In genomic region chr19:45391346-45391745, GRCh38 we compare ENCODE assay signal across 13 cellular contexts. TPM values are rescaled to one million over a fixed set of nuclear protein-coding genes. Genes with fewer than 3 reads are reported as not detected.
DNase-seq lines count a peak whose midpoint lies in the region; ATAC-seq and TF ChIP-seq lines count a peak whose summit lies in the region.
"Had no signal": no experiment of that assay in that cellular context is flagged by ENCODE, and none has a peak within 500 bp of the region (broad histone marks: within the 10 kb centered on the region; RNA-seq: fewer than 3 reads in every experiment).

No MANE protein-coding gene starts in this region.

- H3K4me1 Mint-ChIP-seq in HFFc6 (ENCODE audit: low read depth) = peaks cover 6% of the 10 kb centered on the region; the same call in 1 of the 2 replicates

- TF ChIP-seq CTCF in HEK293 (tag by site-specific recombination; IDR thresholded peaks at IDR 0.05) (no peak), RWPE2 (IDR thresholded peaks at IDR 0.05; ENCODE audit: poor library complexity, severe bottlenecking) (no peak), HFFc6 (IDR thresholded peaks at IDR 0.05) (no peak)

- no peaks in the 10 kb centered on the region; the same call in 1 of the 2 replicates for H3K27me3 Mint-ChIP-seq in HFFc6 (ENCODE audit: insufficient read depth)

- H3K9me3 ChIP-seq in HEK293 (ENCODE audit: control insufficient read depth, insufficient read depth, low read depth, low read length) = no peaks in the 10 kb centered on the region
- no peaks in the 10 kb centered on the region for H3K9me3 ChIP-seq in RWPE2 (ENCODE audit: severe bottlenecking)

- CTCF ChIA-PET in HEK293 (lab: Yijun Ruan, JAX) = interaction anchor here (0.6 to 3.0 kb wide), 4 partner anchors 11 to 246 kb away, joined by 4 to 28 read pairs (median 6); no protein-coding TSS in a partner anchor

- H3K36me3 Mint-ChIP-seq in HFFc6 (ENCODE audit: low read depth) = no peaks in the 10 kb centered on the region

- ATAC-seq in RWPE2 (ENCODE audit: low read depth) = peak; percentile 52
- peak; percentile 70 for ATAC-seq in left colon
- ATAC-seq in GM19324 (IDR thresholded peaks at IDR 0.05; ENCODE audit: low FRiP score, unreplicated experiment) = no peak

- H3K4me3 ChIP-seq in HEK293 (ENCODE audit: low read depth, low read length) (no peak overlapping the region), RWPE2 (ENCODE audit: severe bottlenecking) (no peak overlapping the region)

- no peaks in the 10 kb centered on the region for H3K4me1 ChIP-seq in HEK293 (ENCODE audit: control insufficient read depth, insufficient read depth, low read length)
- no peaks in the 10 kb centered on the region for H3K4me1 ChIP-seq in RWPE2 (ENCODE audit: insufficient read depth, poor library complexity, severe bottlenecking)

- POLR2A ChIA-PET in HEK293 (lab: Yijun Ruan, JAX) = interaction anchor here (1.3 kb wide), 1 partner anchor 12 kb away, joined by 3 read pairs; no protein-coding TSS in a partner anchor

- DNase-seq in DMS 273 (lab: John Stamatoyannopoulos, UW; ENCODE audit: unreplicated experiment) = peak; percentile 72
- no peak for DNase-seq in DMS 273 treated with DMSO at 0.1 percent for 48 hours (lab: John Stamatoyannopoulos, UW)
- no peak for DNase-seq in RWPE2 (ENCODE audit: low spot score)
- no peak for DNase-seq in left colon
- DNase-seq in HFFc6 = no peak
- no peak for DNase-seq in activated naive CD4-positive, alpha-beta T cell treated with Interleukin-2 at 50 U/mL for 16 hours
- DNase-seq: amygdala; effector memory CD4-positive, alpha-beta T cell; hypothalamus; NCI-H1417 had no signal

- H3K27ac Mint-ChIP-seq in HFFc6 = no peak overlapping the region

- H3K4me3 Mint-ChIP-seq in HFFc6 = no peak overlapping the region

- H3K36me3 ChIP-seq in HEK293 (ENCODE audit: control insufficient read depth in 2 of 2, insufficient read depth in 1 of 2, low read length in 2 of 2) = no peaks in the 10 kb centered on the region; a peak in 1 of 3 replicates
- peaks cover 70% of the 10 kb centered on the region for H3K36me3 ChIP-seq in RWPE2 (ENCODE audit: low read depth)

- H3K27ac ChIP-seq in HEK293 (ENCODE audit: extremely low read depth, low read depth, low read length) (no peak overlapping the region), RWPE2 (ENCODE audit: poor library complexity, severe bottlenecking) (no peak overlapping the region)

- no peaks in the 10 kb centered on the region for H3K27me3 ChIP-seq in RWPE2 (ENCODE audit: insufficient read depth, poor library complexity, severe bottlenecking)

- intact Hi-C loops in left colon (cut with DNase I, micrococcal nuclease) = no loop called here

- H3K9me3 Mint-ChIP-seq in HFFc6 = no peaks in the 10 kb centered on the region

TF ChIP-seq in HEK293, 187 proteins besides CTCF, POLR2A, EP300 and RAD21:
- TF ChIP-seq ZSCAN30 (tag by site-specific recombination; IDR thresholded peaks at IDR 0.05) (peak; percentile 85), PRDM1 (tag by site-specific recombination; IDR thresholded peaks at IDR 0.05) (peak; percentile 43; the same call in 1 of the 2 replicates), ZBTB17 (tag by site-specific recombination; IDR thresholded peaks at IDR 0.05) (peak; percentile 92), ZBTB20 (tag by site-specific recombination; IDR thresholded peaks at IDR 0.05) (peak; percentile 54), ZNF335 (tag by site-specific recombination; conservative IDR thresholded peaks at IDR 0.05) (peak; percentile 95), ZNF76 (tag by site-specific recombination; IDR thresholded peaks at IDR 0.05; ENCODE audit: borderline replicate concordance, low read depth) (peak; percentile 74; the same call in 1 of the 2 replicates)
- TF ChIP-seq, protein P1, sequence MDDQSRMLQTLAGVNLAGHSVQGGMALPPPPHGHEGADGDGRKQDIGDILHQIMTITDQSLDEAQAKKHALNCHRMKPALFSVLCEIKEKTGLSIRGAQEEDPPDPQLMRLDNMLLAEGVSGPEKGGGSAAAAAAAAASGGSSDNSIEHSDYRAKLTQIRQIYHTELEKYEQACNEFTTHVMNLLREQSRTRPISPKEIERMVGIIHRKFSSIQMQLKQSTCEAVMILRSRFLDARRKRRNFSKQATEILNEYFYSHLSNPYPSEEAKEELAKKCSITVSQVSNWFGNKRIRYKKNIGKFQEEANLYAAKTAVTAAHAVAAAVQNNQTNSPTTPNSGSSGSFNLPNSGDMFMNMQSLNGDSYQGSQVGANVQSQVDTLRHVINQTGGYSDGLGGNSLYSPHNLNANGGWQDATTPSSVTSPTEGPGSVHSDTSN (CRISPR knock-in tag; IDR thresholded peaks at IDR 0.05) = no peak
- TF ChIP-seq, protein P2, sequence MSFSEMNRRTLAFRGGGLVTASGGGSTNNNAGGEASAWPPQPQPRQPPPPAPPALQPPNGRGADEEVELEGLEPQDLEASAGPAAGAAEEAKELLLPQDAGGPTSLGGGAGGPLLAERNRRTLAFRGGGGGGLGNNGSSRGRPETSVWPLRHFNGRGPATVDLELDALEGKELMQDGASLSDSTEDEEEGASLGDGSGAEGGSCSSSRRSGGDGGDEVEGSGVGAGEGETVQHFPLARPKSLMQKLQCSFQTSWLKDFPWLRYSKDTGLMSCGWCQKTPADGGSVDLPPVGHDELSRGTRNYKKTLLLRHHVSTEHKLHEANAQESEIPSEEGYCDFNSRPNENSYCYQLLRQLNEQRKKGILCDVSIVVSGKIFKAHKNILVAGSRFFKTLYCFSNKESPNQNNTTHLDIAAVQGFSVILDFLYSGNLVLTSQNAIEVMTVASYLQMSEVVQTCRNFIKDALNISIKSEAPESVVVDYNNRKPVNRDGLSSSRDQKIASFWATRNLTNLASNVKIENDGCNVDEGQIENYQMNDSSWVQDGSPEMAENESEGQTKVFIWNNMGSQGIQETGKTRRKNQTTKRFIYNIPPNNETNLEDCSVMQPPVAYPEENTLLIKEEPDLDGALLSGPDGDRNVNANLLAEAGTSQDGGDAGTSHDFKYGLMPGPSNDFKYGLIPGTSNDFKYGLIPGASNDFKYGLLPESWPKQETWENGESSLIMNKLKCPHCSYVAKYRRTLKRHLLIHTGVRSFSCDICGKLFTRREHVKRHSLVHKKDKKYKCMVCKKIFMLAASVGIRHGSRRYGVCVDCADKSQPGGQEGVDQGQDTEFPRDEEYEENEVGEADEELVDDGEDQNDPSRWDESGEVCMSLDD (tag by site-specific recombination; IDR thresholded peaks at IDR 0.05) = no peak

RNA-seq across cellular contexts. Expression of gene PPP1R13L, which starts 13.5 kb away (rescaled TPM):
- 10 to 100 TPM; 34.1 to 35.0 TPM for total RNA-seq in left colon
- total RNA-seq in HFFc6 (2021; fragmentation: NEBNext Ultra II Directional; extraction: Animal tissue kit (Norgen Biotek cat#: 25700)) = 10 to 100 TPM; 10.2 to 24.7 (median 22.2) TPM

RNA-seq across cellular contexts. Expression of gene POLR1G, which starts 15.1 kb away (rescaled TPM):
- total RNA-seq in left colon = 1 to 10 TPM; 3.0 to 3.2 TPM
- total RNA-seq in HFFc6 (2021; fragmentation: NEBNext Ultra II Directional; extraction: Animal tissue kit (Norgen Biotek cat#: 25700)) = 10 to 100 TPM; 13.7 to 25.8 (median 15.1) TPM

RNA-seq across cellular contexts. Expression of gene ERCC2, which starts 21.0 kb away (rescaled TPM):
- 10 to 100 TPM in 1 of 2 donors, 1 to 10 TPM in 1; 8.7 to 13.4 TPM for total RNA-seq in left colon
- total RNA-seq in HFFc6 (2021; fragmentation: NEBNext Ultra II Directional; extraction: Animal tissue kit (Norgen Biotek cat#: 25700)) = 100 to 1,000 TPM in 1 of 6 experiments, 10 to 100 TPM in 5; 80.2 to 108 (median 87.8) TPM

RNA-seq across cellular contexts. Expression of gene ERCC1, which starts 32.4 kb away (rescaled TPM):
- 10 to 100 TPM; 37.1 to 43.6 TPM for total RNA-seq in left colon
- total RNA-seq in HFFc6 (2021; fragmentation: NEBNext Ultra II Directional; extraction: Animal tissue kit (Norgen Biotek cat#: 25700)) = 100 to 1,000 TPM; 106 to 129 (median 117) TPM

RNA-seq across cellular contexts. Expression of gene KLC3, which starts 50.8 kb away (rescaled TPM):
- not detected for total RNA-seq in left colon
- total RNA-seq in HFFc6 (2021; fragmentation: NEBNext Ultra II Directional; extraction: Animal tissue kit (Norgen Biotek cat#: 25700)) = not detected
- total RNA-seq: myocyte had no signal

Comparison
In these comparisons a context has a peak if more than half of its experiments do, and no peak if none do; other contexts are left out.
1. RNA of gene ERCC2, which starts 21.0 kb away (total RNA-seq): 80.2 to 108 TPM in HFFc6; 8.7 to 13.4 TPM in left colon; every median in the first group is over 4 times any median in the second.